Comparison of ENCODE assay signal across 1 cellular context in the genomic region with DNA sequence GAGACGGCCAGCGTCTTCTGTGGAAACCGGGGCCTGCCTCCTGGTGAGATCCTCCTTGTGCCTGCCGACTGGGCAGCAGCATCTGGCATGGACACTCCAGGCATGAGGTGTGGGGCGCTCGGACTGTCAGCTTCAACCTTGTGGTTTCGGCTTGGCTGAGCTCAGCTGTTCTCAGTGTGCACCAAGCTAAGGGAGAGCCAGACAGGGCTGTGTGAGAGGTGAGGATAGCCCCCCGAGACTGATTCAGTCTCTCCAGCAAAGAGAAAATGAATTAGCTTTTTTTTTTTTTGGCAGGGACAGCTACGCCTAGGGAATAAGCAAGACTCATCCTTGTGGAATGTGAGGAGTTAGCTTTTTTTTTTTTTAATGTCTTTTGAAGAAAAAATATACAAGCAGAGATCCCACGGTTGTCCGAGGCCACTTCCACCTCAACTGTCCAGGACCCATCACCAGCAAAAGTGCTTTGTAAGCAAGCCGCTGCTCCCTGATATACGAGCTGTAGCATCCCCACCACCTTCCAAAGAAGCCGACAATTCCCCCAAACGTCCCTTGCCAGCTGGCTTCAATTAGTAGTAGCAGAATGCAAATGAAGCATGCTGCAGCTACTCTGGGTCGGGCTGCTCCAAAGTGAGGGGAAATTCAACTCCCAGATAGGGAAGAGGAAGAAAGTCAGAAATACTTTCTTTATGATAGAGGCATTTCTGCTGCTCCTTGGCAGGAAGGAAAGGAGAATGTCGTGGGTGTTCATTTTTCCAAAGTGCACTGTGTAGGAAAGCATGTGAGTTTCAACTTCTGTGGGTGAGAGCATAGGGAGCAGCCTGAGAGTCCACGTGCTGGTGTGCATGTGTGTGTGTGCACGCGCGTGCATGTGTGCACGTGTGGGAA.
TF ChIP-seq lines count a peak whose summit lies in the region.

No MANE protein-coding gene starts in this region.

TF ChIP-seq in H1, 55 proteins besides CTCF, POLR2A, EP300 and RAD21:
- TF ChIP-seq, protein P1, sequence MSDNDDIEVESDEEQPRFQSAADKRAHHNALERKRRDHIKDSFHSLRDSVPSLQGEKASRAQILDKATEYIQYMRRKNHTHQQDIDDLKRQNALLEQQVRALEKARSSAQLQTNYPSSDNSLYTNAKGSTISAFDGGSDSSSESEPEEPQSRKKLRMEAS (IDR thresholded peaks at IDR 0.05): peak; percentile 60
- no peak for TF ChIP-seq HDAC2 (IDR thresholded peaks at IDR 0.05; ENCODE audit: borderline replicate concordance in 1 of 2, low read depth in 2 of 2, low read length in 2 of 2)
